In genomic region chr14:32350020-32350419, GRCh38 we compare ENCODE assay signal across 12 cellular contexts. TPM values are rescaled to one million over a fixed set of nuclear protein-coding genes. Genes with fewer than 3 reads are reported as not detected.
DNase-seq lines count a peak whose midpoint lies in the region; ATAC-seq and TF ChIP-seq lines count a peak whose summit lies in the region.
"Had no signal": no experiment of that assay in that cellular context is flagged by ENCODE, and none has a peak within 500 bp of the region (broad histone marks: within the 10 kb centered on the region; RNA-seq: fewer than 3 reads in every experiment).

No MANE protein-coding gene starts in this region.

- H3K27me3 Mint-ChIP-seq in memory B cell = no peaks in the 10 kb centered on the region

- no peak for TF ChIP-seq CTCF in lower leg skin (IDR thresholded peaks at IDR 0.05)

- no peak overlapping the region for H3K4me3 ChIP-seq in lower leg skin (ENCODE audit: low read depth, poor library complexity, severe bottlenecking)
- H3K4me3 ChIP-seq: PC-9 had no signal

- H3K9me3 Mint-ChIP-seq in memory B cell = peaks cover 2% of the 10 kb centered on the region

- no peak for TF ChIP-seq POLR2A in lower leg skin (IDR thresholded peaks at IDR 0.05)

- ATAC-seq in GM21786 (IDR thresholded peaks at IDR 0.05; ENCODE audit: unreplicated experiment) = peak; percentile 97
- peak; percentile 98 for ATAC-seq in HG03280 (IDR thresholded peaks at IDR 0.05; ENCODE audit: unreplicated experiment)
- ATAC-seq in memory B cell (ENCODE audit: low read depth) = peak; percentile 98

- intact Hi-C loops in lower leg skin (cut with DNase I; ENCODE audit: low total_unique reads) = no loop called here

- H3K36me3 Mint-ChIP-seq in memory B cell = peaks cover 2% of the 10 kb centered on the region

- WGBS in lower leg skin, 2 donors = 61 to 62% methylated on average over 1 of the region's 1 CpG

- peaks cover 2% of the 10 kb centered on the region for H3K4me1 Mint-ChIP-seq in memory B cell

- DNase-seq in NOMO-1 treated with DMSO at 0.1 percent for 48 hours (lab: John Stamatoyannopoulos, UW; ENCODE audit: unreplicated experiment) (peak; percentile 20), NOMO-1 treated with dmso at 0.1 percent for 144 hours (lab: John Stamatoyannopoulos, UW; ENCODE audit: unreplicated experiment) (no peak), memory B cell (ENCODE audit: low spot score in 2 of 2) (no peak), lower leg skin (ENCODE audit: low spot score in 2 of 2) (no peak), NCI-H2196 treated with DMSO at 0.1 percent for 48 hours (lab: John Stamatoyannopoulos, UW; ENCODE audit: unreplicated experiment) (no peak), hepatic stellate cell (ENCODE audit: low spot score) (no peak)
- DNase-seq: midbrain; NCI-H146; PC-9; stimulated activated CD8-positive, alpha-beta memory T cell treated with anti-CD3 and anti-CD28 coated beads, Interleukin-4, amount 100 ng/mL, for 48 hours had no signal

- H3K4me3 Mint-ChIP-seq in memory B cell = no peak overlapping the region

- H3K27ac Mint-ChIP-seq in memory B cell = no peak overlapping the region

RNA-seq across cellular contexts. Expression of gene AKAP6, which starts 20.9 kb away (rescaled TPM):
- 10 to 100 TPM in 1 of 4 donors, 1 to 10 TPM in 3; 2.3 to 13.3 (median 3.6) TPM for total RNA-seq in lower leg skin
